In genomic region chr4:153651041-153651960, GRCh38 we compare ENCODE assay signal across 8 cellular contexts. TPM values are rescaled to one million over a fixed set of nuclear protein-coding genes. Genes with fewer than 3 reads are reported as not detected.
DNase-seq lines count a peak whose midpoint lies in the region; FAIRE-seq and TF ChIP-seq lines count a peak whose summit lies in the region.

No MANE protein-coding gene starts in this region.

- in situ Hi-C loops in ACHN (cut with HindIII; ENCODE audit: low pct_ligation_motif_present, low pct_unique_long_range_greater_than_20kb, low sequenced_read_pairs): no loop called here

- no peaks in the 10 kb centered on the region for H3K9me3 Mint-ChIP-seq in T-helper 1 cell treated with Interleukin-12 subunit alpha and Interleukin-12 subunit beta and Interleukin-4 antibody, amounts not matched to agents 30 μg/mL and 1 μg/mL, for 36 hours

- peaks cover 34% of the 10 kb centered on the region for H3K4me1 Mint-ChIP-seq in T-helper 1 cell treated with Interleukin-12 subunit alpha and Interleukin-12 subunit beta and Interleukin-4 antibody, amounts not matched to agents 30 μg/mL and 1 μg/mL, for 36 hours (ENCODE audit: low read depth)

- H3K36me3 ChIP-seq in mucosa of rectum (ENCODE audit: control insufficient read depth in 2 of 2, insufficient read depth in 2 of 2, low read length in 2 of 2): no peaks in the 10 kb centered on the region

- peak overlapping the region; percentile 32 to 48 for H3K27ac ChIP-seq in mucosa of rectum (ENCODE audit: low read depth in 2 of 2, low read length in 2 of 2)
- peak overlapping the region; percentile 28 for H3K27ac ChIP-seq in substantia nigra (ENCODE audit: low read depth, low read length, poor library complexity, severe bottlenecking)

- H3K4me3 ChIP-seq in mucosa of rectum (ENCODE audit: low read length in 2 of 2): no peak overlapping the region

- no peak overlapping the region for H3K9ac ChIP-seq in mucosa of rectum (ENCODE audit: low read depth in 1 of 2, low read length in 2 of 2)

- no peaks in the 10 kb centered on the region for H3K36me3 Mint-ChIP-seq in T-helper 1 cell treated with Interleukin-12 subunit alpha and Interleukin-12 subunit beta and Interleukin-4 antibody, amounts not matched to agents 30 μg/mL and 1 μg/mL, for 36 hours (ENCODE audit: low read depth)

- H3K27ac Mint-ChIP-seq in T-helper 1 cell treated with Interleukin-12 subunit alpha and Interleukin-12 subunit beta and Interleukin-4 antibody, amounts not matched to agents 30 μg/mL and 1 μg/mL, for 36 hours: peak overlapping the region; percentile 93

- no peak for DNase-seq in GM12892 (ENCODE audit: insufficient read length)
- DNase-seq in astrocyte of the hippocampus (ENCODE audit: low read depth, low spot score): peak; percentile 76
- DNase-seq in substantia nigra (lab: John Stamatoyannopoulos, UW): peak in 24 of 49 donors; percentile 6 to 56 (median 25)
- no peak for DNase-seq in NCI-H1092 (lab: John Stamatoyannopoulos, UW)
- no peak for DNase-seq in erythroblast (lab: John Stamatoyannopoulos, UW)
- no peak for DNase-seq in ACHN

- H3K4me3 Mint-ChIP-seq in T-helper 1 cell treated with Interleukin-12 subunit alpha and Interleukin-12 subunit beta and Interleukin-4 antibody, amounts not matched to agents 30 μg/mL and 1 μg/mL, for 36 hours: peak overlapping the region; percentile 15

- TF ChIP-seq POLR2A in GM12892 (IDR thresholded peaks at IDR 0.05; ENCODE audit: low read depth, low read length) (no peak), erythroblast (IDR thresholded peaks at IDR 0.05; ENCODE audit: low read length) (no peak)

- no peaks in the 10 kb centered on the region for H3K27me3 ChIP-seq in mucosa of rectum (ENCODE audit: control insufficient read depth in 2 of 2, insufficient read depth in 2 of 2, low read length in 2 of 2)

- no peaks in the 10 kb centered on the region for H3K9me3 ChIP-seq in mucosa of rectum (ENCODE audit: control insufficient read depth in 2 of 2, low read length in 2 of 2)

- peak; percentile 44 for FAIRE-seq in GM12892 (lab: Jason Lieb, UNC)

- peaks cover 4% of the 10 kb centered on the region for H3K27me3 Mint-ChIP-seq in T-helper 1 cell treated with Interleukin-12 subunit alpha and Interleukin-12 subunit beta and Interleukin-4 antibody, amounts not matched to agents 30 μg/mL and 1 μg/mL, for 36 hours (ENCODE audit: low read depth)

- no peaks in the 10 kb centered on the region for H3K4me1 ChIP-seq in mucosa of rectum (ENCODE audit: control insufficient read depth in 2 of 2, insufficient read depth in 2 of 2, low read length in 2 of 2)

RNA-seq across cellular contexts. Expression of gene TLR2, which starts 32.8 kb away (rescaled TPM):
- not detected for polyA plus RNA-seq in GM12892 (2012; ENCODE audit: missing spikeins)
